In genomic region chr5:126364206-126364902, GRCh38 we compare ENCODE assay signal across 31 cellular contexts. TPM values are rescaled to one million over a fixed set of nuclear protein-coding genes. Genes with fewer than 3 reads are reported as not detected.
DNase-seq lines count a peak whose midpoint lies in the region; ATAC-seq and TF ChIP-seq lines count a peak whose summit lies in the region.
"Had no signal": no experiment of that assay in that cellular context is flagged by ENCODE, and none has a peak within 500 bp of the region (broad histone marks: within the 10 kb centered on the region; RNA-seq: fewer than 3 reads in every experiment).

No MANE protein-coding gene starts in this region.

- H3K4me3 ChIP-seq in AG10803 (ENCODE audit: low read length) (0 out of 2 replicates have a peak overlapping the region, but pooled peaks have one; percentile 0), HCT116 (replicated peaks in 1 of 2; ENCODE audit: low read depth in 1 of 2, low read length in 2 of 2) (no peak overlapping the region), colonic mucosa (no peak overlapping the region), mesenchymal stem cell (ENCODE audit: insufficient read depth in 1 of 2, low read depth in 1 of 2, low read length in 2 of 2) (no peak overlapping the region), body of pancreas (no peak overlapping the region)
- H3K4me3 ChIP-seq: A549, lung, PC-9, sigmoid colon, vagina had no signal

- no peaks in the 10 kb centered on the region for H3K4me1 Mint-ChIP-seq in glutamatergic neuron (ENCODE audit: low read depth, unreplicated experiment)
- H3K4me1 Mint-ChIP-seq: activated CD4-positive, alpha-beta T cell treated with anti-CD3 and anti-CD28 coated beads, Interleukin-2, amount 10 ng/mL, durations not matched to agents 24 days and 14 days; B cell; CD8-positive, alpha-beta memory T cell; central memory CD8-positive, alpha-beta T cell had no signal

- TF ChIP-seq POLR2A in HCT116 (IDR thresholded peaks at IDR 0.05; ENCODE audit: borderline replicate concordance, extremely low read depth, insufficient read depth, insufficient read length) (no peak), body of pancreas (IDR thresholded peaks at IDR 0.05) (no peak)

- H3K79me1 ChIP-seq in mesenchymal stem cell (replicated peaks; ENCODE audit: low read length, poor library complexity, severe bottlenecking), result no peaks in the 10 kb centered on the region

- CTCF ChIA-PET in HCT116 (lab: Charles Lee), result no interaction called here

- H3K27me3 Mint-ChIP-seq in glutamatergic neuron (ENCODE audit: unreplicated experiment), result no peaks in the 10 kb centered on the region
- H3K27me3 Mint-ChIP-seq: activated CD4-positive, alpha-beta T cell treated with anti-CD3 and anti-CD28 coated beads, Interleukin-2, amount 10 ng/mL, durations not matched to agents 24 days and 14 days; central memory CD8-positive, alpha-beta T cell had no signal

- H2BK120ac ChIP-seq in mesenchymal stem cell (ENCODE audit: low read depth, low read length), result no peak overlapping the region

- no peak overlapping the region for H3K27ac ChIP-seq in HCT116 (ENCODE audit: low read depth, low read length)
- peak overlapping the region; percentile 3 for H3K27ac ChIP-seq in colonic mucosa
- H3K27ac ChIP-seq in mesenchymal stem cell (ENCODE audit: low read length, poor library complexity, severe bottlenecking), result no peak overlapping the region
- peak overlapping the region in 1 of 4 donors; percentile 55 for H3K27ac ChIP-seq in body of pancreas
- H3K27ac ChIP-seq: A549, KMS-11, sigmoid colon, vagina, WERI-Rb-1 had no signal

- peak overlapping the region; percentile 40 to 77 for H3K18ac ChIP-seq in mesenchymal stem cell (ENCODE audit: low read depth in 1 of 2, low read length in 2 of 2)

- H3K9me2 ChIP-seq in HCT116 (ENCODE audit: insufficient read depth), result no peaks in the 10 kb centered on the region

- TF ChIP-seq RAD21 in HCT116 (IDR thresholded peaks at IDR 0.05; ENCODE audit: low read depth), result no peak

- peaks cover 7% of the 10 kb centered on the region in 2 experiments; a peak in 2 of 4 replicates for H3K4me1 ChIP-seq in HCT116 (ENCODE audit: control insufficient read depth in 1 of 2, insufficient read depth in 2 of 2, low read length in 2 of 2)
- H3K4me1 ChIP-seq in colonic mucosa, result no peaks in the 10 kb centered on the region
- peaks cover 3% of the 10 kb centered on the region for H3K4me1 ChIP-seq in mesenchymal stem cell (ENCODE audit: control insufficient read depth, insufficient read depth, low read depth, low read length)
- H3K4me1 ChIP-seq in body of pancreas, result peaks cover 41% of the 10 kb centered on the region
- H3K4me1 ChIP-seq: A549, vagina had no signal

- peak overlapping the region; percentile 69 for H2AFZ ChIP-seq in HCT116 (ENCODE audit: low read depth, low read length, poor library complexity, severe bottlenecking)
- no peak overlapping the region for H2AFZ ChIP-seq in mesenchymal stem cell (ENCODE audit: low read depth, low read length)
- H2AFZ ChIP-seq: PC-9 had no signal

- H4K20me1 ChIP-seq in HCT116 (ENCODE audit: insufficient read depth), result no peaks in the 10 kb centered on the region

- POLR2A ChIA-PET in HCT116 (lab: Charles Lee), result no interaction called here

- ATAC-seq in HCT116 (no peak), body of pancreas (no peak), HG03280 (IDR thresholded peaks at IDR 0.05; ENCODE audit: unreplicated experiment) (no peak)
- ATAC-seq: A549 had no signal

- H2AK5ac ChIP-seq in mesenchymal stem cell (ENCODE audit: low read length, severe bottlenecking), result no peak overlapping the region

- no peak overlapping the region for H4K8ac ChIP-seq in mesenchymal stem cell (ENCODE audit: low read length)

- peak overlapping the region in 1 of 2 experiments; percentile 83 for H2BK12ac ChIP-seq in mesenchymal stem cell (ENCODE audit: low read length in 2 of 2)

- H3K27me3 ChIP-seq in HCT116 (ENCODE audit: insufficient read depth, low read length) (no peaks in the 10 kb centered on the region), colonic mucosa (no peaks in the 10 kb centered on the region), mesenchymal stem cell (ENCODE audit: control insufficient read depth in 1 of 2, insufficient read depth in 1 of 2, low read length in 2 of 2) (no peaks in the 10 kb centered on the region), body of pancreas (no peaks in the 10 kb centered on the region)
- H3K27me3 ChIP-seq: sigmoid colon, vagina had no signal

- no peak overlapping the region for H3K23ac ChIP-seq in mesenchymal stem cell (ENCODE audit: low read length in 2 of 2)

- H3K36me3 Mint-ChIP-seq in glutamatergic neuron (ENCODE audit: unreplicated experiment), result no peaks in the 10 kb centered on the region
- H3K36me3 Mint-ChIP-seq: activated naive CD8-positive, alpha-beta T cell treated with anti-CD3 and anti-CD28 coated beads, Interleukin-2, amount 10 ng/mL, durations not matched to agents 7 days and 5 days; CD8-positive, alpha-beta memory T cell had no signal

- WGBS in mesenchymal stem cell, result 95% methylated on average over 4 of the region's 4 CpGs
- 87 to 92% methylated on average over 4 of the region's 4 CpGs for WGBS in body of pancreas, 2 donors

- H2BK5ac ChIP-seq in mesenchymal stem cell (ENCODE audit: low read depth, low read length, poor library complexity, severe bottlenecking), result no peak overlapping the region

- no TSS peak for BruUV-seq in HCT116 (replicated peaks; lab: Mats Ljungman, UMichigan)

- no peak overlapping the region for H3K4me3 Mint-ChIP-seq in glutamatergic neuron (ENCODE audit: unreplicated experiment)
- H3K4me3 Mint-ChIP-seq: activated CD4-positive, alpha-beta T cell treated with anti-CD3 and anti-CD28 coated beads, Interleukin-2, amount 10 ng/mL, durations not matched to agents 24 days and 14 days; activated naive CD8-positive, alpha-beta T cell treated with anti-CD3 and anti-CD28 coated beads, Interleukin-2, amount 10 ng/mL, durations not matched to agents 7 days and 5 days; B cell; CD8-positive, alpha-beta memory T cell; central memory CD8-positive, alpha-beta T cell; H9; neural crest cell had no signal

- no peak overlapping the region for H3K14ac ChIP-seq in mesenchymal stem cell (ENCODE audit: low read length in 2 of 2)

- RAD21 ChIA-PET in HCT116 (lab: Charles Lee; ENCODE audit: low non-redundant PET in 1 of 2, low total read pairs in 2 of 2, uncharacterized antibody in 2 of 2, unreplicated experiment in 2 of 2), result no interaction called here

- H4K91ac ChIP-seq in mesenchymal stem cell (ENCODE audit: low read length), result no peak overlapping the region

- H3K9ac ChIP-seq in HCT116 (ENCODE audit: low read length) (no peak overlapping the region), colonic mucosa (ENCODE audit: low read depth in 2 of 2, low read length in 2 of 2) (no peak overlapping the region), mesenchymal stem cell (ENCODE audit: low read length) (no peak overlapping the region)
- H3K9ac ChIP-seq: KMS-11 had no signal

- H3K4ac ChIP-seq in mesenchymal stem cell (ENCODE audit: low read depth in 1 of 2, low read length in 2 of 2), result no peak overlapping the region

- H3K36me3 ChIP-seq in HCT116 (ENCODE audit: control insufficient read depth in 1 of 2, insufficient read depth in 2 of 2, low read length in 2 of 2) (no peaks in the 10 kb centered on the region), colonic mucosa (no peaks in the 10 kb centered on the region), mesenchymal stem cell (ENCODE audit: control insufficient read depth in 1 of 2, insufficient read depth in 2 of 2, low read depth in 1 of 2, low read length in 2 of 2) (no peaks in the 10 kb centered on the region), body of pancreas (replicated peaks in 1 of 2; ENCODE audit: insufficient read depth in 1 of 2, low read depth in 2 of 2) (no peaks in the 10 kb centered on the region)
- H3K36me3 ChIP-seq: sigmoid colon, vagina, WERI-Rb-1 had no signal

- H3K27ac Mint-ChIP-seq in glutamatergic neuron (ENCODE audit: unreplicated experiment), result no peak overlapping the region
- H3K27ac Mint-ChIP-seq: activated CD4-positive, alpha-beta T cell treated with anti-CD3 and anti-CD28 coated beads, Interleukin-2, amount 10 ng/mL, durations not matched to agents 24 days and 14 days; activated naive CD8-positive, alpha-beta T cell treated with anti-CD3 and anti-CD28 coated beads, Interleukin-2, amount 10 ng/mL, durations not matched to agents 7 days and 5 days; B cell; CD8-positive, alpha-beta memory T cell; H9 had no signal

- TF ChIP-seq CTCF in AG10803 (conservative IDR thresholded peaks at IDR 0.05; ENCODE audit: low read length) (no peak), HCT116 (IDR thresholded peaks at IDR 0.05 in 2 of 3, conservative IDR thresholded peaks at IDR 0.05 in 1 of 3; ENCODE audit: borderline replicate concordance in 1 of 3, insufficient read depth in 1 of 3, low read depth in 2 of 3, low read length in 2 of 3) (no peak), colonic mucosa (IDR thresholded peaks at IDR 0.05) (no peak), glutamatergic neuron (IDR thresholded peaks at IDR 0.05; ENCODE audit: partially characterized antibody, unreplicated experiment) (no peak), body of pancreas (IDR thresholded peaks at IDR 0.05) (no peak)

- H3K4me2 ChIP-seq in HCT116 (ENCODE audit: low read length) (no peak overlapping the region), mesenchymal stem cell (ENCODE audit: low read length, poor library complexity, severe bottlenecking) (no peak overlapping the region)
- H3K4me2 ChIP-seq: A549, KMS-11 had no signal

- H3K79me2 ChIP-seq in HCT116 (ENCODE audit: insufficient read depth, low read length), result no peaks in the 10 kb centered on the region

- intact Hi-C loops in HCT116 (cut with micrococcal nuclease), result no loop called here
- intact Hi-C loops in colonic mucosa (cut with DNase I), result no loop called here
- intact Hi-C loops in body of pancreas (cut with DNase I), result no loop called here

- H3K9me3 ChIP-seq in HCT116 (ENCODE audit: control insufficient read depth in 1 of 2, insufficient read depth in 1 of 2, low read depth in 1 of 2, low read length in 2 of 2) (no peaks in the 10 kb centered on the region), colonic mucosa (no peaks in the 10 kb centered on the region), mesenchymal stem cell (ENCODE audit: control insufficient read depth, low read length) (no peaks in the 10 kb centered on the region), body of pancreas (no peaks in the 10 kb centered on the region)
- H3K9me3 ChIP-seq: A549, sigmoid colon, vagina had no signal

- DNase-seq in AG10803 (ENCODE audit: low read depth) (peak; percentile 66), HCT116 (ENCODE audit: low read depth, low spot score) (no peak), colonic mucosa (no peak), mesenchymal stem cell (no peak), NCI-H526 (lab: John Stamatoyannopoulos, UW) (no peak), glutamatergic neuron (no peak), body of pancreas (no peak)
- DNase-seq: activated CD4-positive, alpha-beta T cell treated with anti-CD3 and anti-CD28 coated beads, Interleukin-2, amount 10 ng/mL, durations not matched to agents 24 days and 14 days; activated effector memory CD4-positive, alpha-beta T cell treated with anti-CD3 and anti-CD28 coated beads, Interleukin-2, amount 50 U/mL, for 16 hours; activated naive CD8-positive, alpha-beta T cell treated with anti-CD3 and anti-CD28 coated beads, Interleukin-2, amount 10 ng/mL, durations not matched to agents 7 days and 5 days; activated T-cell treated with anti-CD3 and anti-CD28 coated beads, Interleukin-2, amount 50 U/mL, for 1 hour; CD8-positive, alpha-beta memory T cell; DMS 273 treated with DMSO at 0.1 percent for 48 hours; H9; NCI-H146; NCI-H2171 treated with DMSO at 0.1 percent for 48 hours; NCI-H524; PC-9; SHP77; sigmoid colon; stimulated activated CD4-positive, alpha-beta T cell treated with anti-CD3 and anti-CD28 coated beads, Interleukin-15, amount 100 ng/mL, for 24 hours; stimulated activated naive CD4-positive, alpha-beta T cell; WERI-Rb-1 had no signal

- H3K9me3 Mint-ChIP-seq in glutamatergic neuron (ENCODE audit: unreplicated experiment), result no peaks in the 10 kb centered on the region
- H3K9me3 Mint-ChIP-seq: activated CD4-positive, alpha-beta T cell treated with anti-CD3 and anti-CD28 coated beads, Interleukin-2, amount 10 ng/mL, durations not matched to agents 24 days and 14 days; activated naive CD8-positive, alpha-beta T cell treated with anti-CD3 and anti-CD28 coated beads, Interleukin-2, amount 10 ng/mL, durations not matched to agents 7 days and 5 days; CD8-positive, alpha-beta memory T cell; central memory CD8-positive, alpha-beta T cell; H9 had no signal

- H2BK15ac ChIP-seq in mesenchymal stem cell (ENCODE audit: low read depth, poor library complexity, severe bottlenecking), result no peak overlapping the region

RNA-seq across cellular contexts. Expression of gene GRAMD2B, which starts 58.9 kb away (rescaled TPM):
- 7.2 TPM for total RNA-seq in HCT116 (2021; ENCODE audit: unreplicated experiment)
- 3.2 and 3.3 TPM in 2 replicates for polyA plus RNA-seq in HCT116 (2012)
- 10 to 100 TPM; 30.9 to 60.4 TPM for total RNA-seq in colonic mucosa
- polyA plus RNA-seq in mesenchymal stem cell (2013, experiment 1 of 2), result 26.5 TPM
- polyA plus RNA-seq in mesenchymal stem cell (2013, experiment 2 of 2), result 26.7 TPM
- total RNA-seq in glutamatergic neuron (ENCODE audit: unreplicated experiment), result 0.69 TPM
- 10 to 100 TPM; 34.9 to 35.8 TPM for total RNA-seq in body of pancreas
